1 cellular context compared by ENCODE assay signal in the genomic region with DNA sequence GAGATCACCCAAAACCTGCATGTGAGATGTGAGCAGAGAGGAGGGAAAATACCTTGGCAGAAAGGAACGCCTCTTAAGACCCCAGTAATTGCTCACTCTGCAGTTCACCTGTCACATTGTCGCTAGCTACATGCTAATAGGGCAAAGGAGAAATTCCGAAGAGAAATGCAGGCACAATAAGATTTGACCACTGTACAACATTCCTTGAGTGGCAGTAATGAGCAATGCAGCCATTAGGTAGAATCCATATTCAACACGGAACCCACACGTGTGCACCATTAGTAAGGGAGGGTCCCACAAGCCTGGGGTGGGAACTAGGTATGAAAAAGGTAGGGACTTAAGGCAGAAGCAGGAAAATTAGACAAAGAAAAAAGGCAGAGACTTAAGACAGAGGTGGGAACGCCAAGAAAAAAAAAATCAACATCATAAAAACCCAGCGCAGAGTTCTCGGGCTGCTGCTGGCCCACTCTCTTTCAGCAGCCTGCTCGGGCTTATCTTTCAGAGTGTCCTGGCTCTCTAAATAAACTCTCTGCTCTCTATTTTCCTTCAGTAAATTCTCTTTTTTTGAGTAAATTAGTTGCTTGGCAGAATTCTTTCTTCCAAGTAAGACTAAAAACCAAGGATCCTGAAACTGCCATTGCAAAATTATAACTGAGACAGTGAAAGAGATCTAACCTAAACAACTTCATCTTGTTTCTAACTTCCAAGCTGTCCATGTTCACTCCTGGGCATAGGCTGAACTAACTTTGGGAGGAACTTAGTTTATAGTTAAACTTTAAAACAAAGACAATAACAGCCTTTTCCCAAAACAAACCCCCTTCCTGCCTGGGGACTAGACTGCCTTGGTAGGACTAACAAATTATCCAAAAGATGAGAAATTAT.
TF ChIP-seq lines count a peak whose summit lies in the region.

No MANE protein-coding gene starts in this region.

TF ChIP-seq in HepG2, 621 proteins besides CTCF, POLR2A, EP300 and RAD21:
- no peak for TF ChIP-seq ZNF282 (IDR thresholded peaks at IDR 0.05; ENCODE audit: partially characterized antibody)
- no peak for TF ChIP-seq USF2 (IDR thresholded peaks at IDR 0.05; ENCODE audit: low read depth, low read length)
- no peak for TF ChIP-seq USF2 (CRISPR knock-in tag; IDR thresholded peaks at IDR 0.05; ENCODE audit: borderline replicate concordance)
- no peak for TF ChIP-seq ATF6 (CRISPR knock-in tag; conservative IDR thresholded peaks at IDR 0.05)
- TF ChIP-seq, protein P1, sequence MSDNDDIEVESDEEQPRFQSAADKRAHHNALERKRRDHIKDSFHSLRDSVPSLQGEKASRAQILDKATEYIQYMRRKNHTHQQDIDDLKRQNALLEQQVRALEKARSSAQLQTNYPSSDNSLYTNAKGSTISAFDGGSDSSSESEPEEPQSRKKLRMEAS (IDR thresholded peaks at IDR 0.05), result no peak
- no peak for TF ChIP-seq TRIM22 (IDR thresholded peaks at IDR 0.05)
- TF ChIP-seq, protein P2, sequence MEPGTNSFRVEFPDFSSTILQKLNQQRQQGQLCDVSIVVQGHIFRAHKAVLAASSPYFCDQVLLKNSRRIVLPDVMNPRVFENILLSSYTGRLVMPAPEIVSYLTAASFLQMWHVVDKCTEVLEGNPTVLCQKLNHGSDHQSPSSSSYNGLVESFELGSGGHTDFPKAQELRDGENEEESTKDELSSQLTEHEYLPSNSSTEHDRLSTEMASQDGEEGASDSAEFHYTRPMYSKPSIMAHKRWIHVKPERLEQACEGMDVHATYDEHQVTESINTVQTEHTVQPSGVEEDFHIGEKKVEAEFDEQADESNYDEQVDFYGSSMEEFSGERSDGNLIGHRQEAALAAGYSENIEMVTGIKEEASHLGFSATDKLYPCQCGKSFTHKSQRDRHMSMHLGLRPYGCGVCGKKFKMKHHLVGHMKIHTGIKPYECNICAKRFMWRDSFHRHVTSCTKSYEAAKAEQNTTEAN (CRISPR knock-in tag; conservative IDR thresholded peaks at IDR 0.05), result no peak
- no peak for TF ChIP-seq ELK4 (CRISPR knock-in tag; IDR thresholded peaks at IDR 0.05; ENCODE audit: borderline replicate concordance)
- TF ChIP-seq, protein P3, sequence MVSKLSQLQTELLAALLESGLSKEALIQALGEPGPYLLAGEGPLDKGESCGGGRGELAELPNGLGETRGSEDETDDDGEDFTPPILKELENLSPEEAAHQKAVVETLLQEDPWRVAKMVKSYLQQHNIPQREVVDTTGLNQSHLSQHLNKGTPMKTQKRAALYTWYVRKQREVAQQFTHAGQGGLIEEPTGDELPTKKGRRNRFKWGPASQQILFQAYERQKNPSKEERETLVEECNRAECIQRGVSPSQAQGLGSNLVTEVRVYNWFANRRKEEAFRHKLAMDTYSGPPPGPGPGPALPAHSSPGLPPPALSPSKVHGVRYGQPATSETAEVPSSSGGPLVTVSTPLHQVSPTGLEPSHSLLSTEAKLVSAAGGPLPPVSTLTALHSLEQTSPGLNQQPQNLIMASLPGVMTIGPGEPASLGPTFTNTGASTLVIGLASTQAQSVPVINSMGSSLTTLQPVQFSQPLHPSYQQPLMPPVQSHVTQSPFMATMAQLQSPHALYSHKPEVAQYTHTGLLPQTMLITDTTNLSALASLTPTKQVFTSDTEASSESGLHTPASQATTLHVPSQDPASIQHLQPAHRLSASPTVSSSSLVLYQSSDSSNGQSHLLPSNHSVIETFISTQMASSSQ (IDR thresholded peaks at IDR 0.05; ENCODE audit: low read depth), result no peak
- TF ChIP-seq, protein P3 (CRISPR knock-in tag; IDR thresholded peaks at IDR 0.05; ENCODE audit: borderline replicate concordance), result no peak
- TF ChIP-seq, protein P4, sequence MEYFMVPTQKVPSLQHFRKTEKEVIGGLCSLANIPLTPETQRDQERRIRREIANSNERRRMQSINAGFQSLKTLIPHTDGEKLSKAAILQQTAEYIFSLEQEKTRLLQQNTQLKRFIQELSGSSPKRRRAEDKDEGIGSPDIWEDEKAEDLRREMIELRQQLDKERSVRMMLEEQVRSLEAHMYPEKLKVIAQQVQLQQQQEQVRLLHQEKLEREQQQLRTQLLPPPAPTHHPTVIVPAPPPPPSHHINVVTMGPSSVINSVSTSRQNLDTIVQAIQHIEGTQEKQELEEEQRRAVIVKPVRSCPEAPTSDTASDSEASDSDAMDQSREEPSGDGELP (IDR thresholded peaks at IDR 0.05; ENCODE audit: borderline replicate concordance, low read depth), result no peak
- TF ChIP-seq PHB2 (IDR thresholded peaks at IDR 0.05; ENCODE audit: partially characterized antibody), result no peak
- no peak for TF ChIP-seq MIER2 (CRISPR knock-in tag; IDR thresholded peaks at IDR 0.05)
- no peak for TF ChIP-seq ZNF780A (CRISPR knock-in tag; IDR thresholded peaks at IDR 0.05)
- no peak for TF ChIP-seq ZSCAN9 (CRISPR knock-in tag; IDR thresholded peaks at IDR 0.05; ENCODE audit: borderline replicate concordance)
- no peak for TF ChIP-seq ZBTB49 (CRISPR knock-in tag; IDR thresholded peaks at IDR 0.05; ENCODE audit: borderline replicate concordance)
- TF ChIP-seq, protein P5, sequence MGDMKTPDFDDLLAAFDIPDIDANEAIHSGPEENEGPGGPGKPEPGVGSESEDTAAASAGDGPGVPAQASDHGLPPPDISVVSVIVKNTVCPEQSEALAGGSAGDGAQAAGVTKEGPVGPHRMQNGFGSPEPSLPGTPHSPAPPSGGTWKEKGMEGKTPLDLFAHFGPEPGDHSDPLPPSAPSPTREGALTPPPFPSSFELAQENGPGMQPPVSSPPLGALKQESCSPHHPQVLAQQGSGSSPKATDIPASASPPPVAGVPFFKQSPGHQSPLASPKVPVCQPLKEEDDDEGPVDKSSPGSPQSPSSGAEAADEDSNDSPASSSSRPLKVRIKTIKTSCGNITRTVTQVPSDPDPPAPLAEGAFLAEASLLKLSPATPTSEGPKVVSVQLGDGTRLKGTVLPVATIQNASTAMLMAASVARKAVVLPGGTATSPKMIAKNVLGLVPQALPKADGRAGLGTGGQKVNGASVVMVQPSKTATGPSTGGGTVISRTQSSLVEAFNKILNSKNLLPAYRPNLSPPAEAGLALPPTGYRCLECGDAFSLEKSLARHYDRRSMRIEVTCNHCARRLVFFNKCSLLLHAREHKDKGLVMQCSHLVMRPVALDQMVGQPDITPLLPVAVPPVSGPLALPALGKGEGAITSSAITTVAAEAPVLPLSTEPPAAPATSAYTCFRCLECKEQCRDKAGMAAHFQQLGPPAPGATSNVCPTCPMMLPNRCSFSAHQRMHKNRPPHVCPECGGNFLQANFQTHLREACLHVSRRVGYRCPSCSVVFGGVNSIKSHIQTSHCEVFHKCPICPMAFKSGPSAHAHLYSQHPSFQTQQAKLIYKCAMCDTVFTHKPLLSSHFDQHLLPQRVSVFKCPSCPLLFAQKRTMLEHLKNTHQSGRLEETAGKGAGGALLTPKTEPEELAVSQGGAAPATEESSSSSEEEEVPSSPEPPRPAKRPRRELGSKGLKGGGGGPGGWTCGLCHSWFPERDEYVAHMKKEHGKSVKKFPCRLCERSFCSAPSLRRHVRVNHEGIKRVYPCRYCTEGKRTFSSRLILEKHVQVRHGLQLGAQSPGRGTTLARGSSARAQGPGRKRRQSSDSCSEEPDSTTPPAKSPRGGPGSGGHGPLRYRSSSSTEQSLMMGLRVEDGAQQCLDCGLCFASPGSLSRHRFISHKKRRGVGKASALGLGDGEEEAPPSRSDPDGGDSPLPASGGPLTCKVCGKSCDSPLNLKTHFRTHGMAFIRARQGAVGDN (CRISPR knock-in tag; IDR thresholded peaks at IDR 0.05), result no peak
- no peak for TF ChIP-seq TRAFD1 (CRISPR knock-in tag; IDR thresholded peaks at IDR 0.05; ENCODE audit: borderline replicate concordance)
- TF ChIP-seq ZC3H4 (CRISPR knock-in tag; IDR thresholded peaks at IDR 0.05; ENCODE audit: borderline replicate concordance), result no peak
- TF ChIP-seq, protein P6, sequence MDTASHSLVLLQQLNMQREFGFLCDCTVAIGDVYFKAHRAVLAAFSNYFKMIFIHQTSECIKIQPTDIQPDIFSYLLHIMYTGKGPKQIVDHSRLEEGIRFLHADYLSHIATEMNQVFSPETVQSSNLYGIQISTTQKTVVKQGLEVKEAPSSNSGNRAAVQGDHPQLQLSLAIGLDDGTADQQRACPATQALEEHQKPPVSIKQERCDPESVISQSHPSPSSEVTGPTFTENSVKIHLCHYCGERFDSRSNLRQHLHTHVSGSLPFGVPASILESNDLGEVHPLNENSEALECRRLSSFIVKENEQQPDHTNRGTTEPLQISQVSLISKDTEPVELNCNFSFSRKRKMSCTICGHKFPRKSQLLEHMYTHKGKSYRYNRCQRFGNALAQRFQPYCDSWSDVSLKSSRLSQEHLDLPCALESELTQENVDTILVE (CRISPR knock-in tag; IDR thresholded peaks at IDR 0.05), result no peak
- no peak for TF ChIP-seq ARID2 (CRISPR knock-in tag; IDR thresholded peaks at IDR 0.05; ENCODE audit: borderline replicate concordance)
